Comparison of ENCODE assay signal across 29 cellular contexts in genomic region chr1:196323869-196324268, GRCh38.
"Had no signal": no experiment of that assay in that cellular context is flagged by ENCODE, and none has a peak within 500 bp of the region (broad histone marks: within the 10 kb centered on the region; RNA-seq: fewer than 3 reads in every experiment).

No MANE protein-coding gene starts in this region.

- ATAC-seq: Panc1, Right ventricle myocardium inferior had no signal

- H3K4me1 ChIP-seq: SJCRH30 had no signal

- H3K27ac ChIP-seq: PC-9, RWPE1, SJCRH30, SK-N-MC had no signal

- H3K4me3 Mint-ChIP-seq: T-helper 1 cell treated with Interleukin-12 subunit alpha and Interleukin-12 subunit beta and Interleukin-4 antibody, amounts not matched to agents 30 μg/mL and 1 μg/mL, for 36 hours had no signal

- DNase-seq: Kasumi-1, MG63, NCI-H1048, NCI-H1105 treated with DMSO at 0.1 percent for 48 hours, NCI-H1436, NCI-H146, NCI-H1694, NCI-H187, NCI-H2029 treated with DMSO at 0.1 percent for 48 hours, NCI-H2081 treated with DMSO at 0.1 percent for 48 hours, NCI-H2107, NCI-H2171, NCI-H226, NCI-H446 treated with DMSO at 0.1 percent for 48 hours, NCI-H510A, NCI-H524, NCI-H526, NCI-H82, PC-9, SHP77, SIG-M5, SJCRH30, T-helper 1 cell had no signal

- H3K4me3 ChIP-seq: MG63, PC-9, SJCRH30, SK-N-MC had no signal

- H3K27ac Mint-ChIP-seq: T-helper 1 cell treated with Interleukin-12 subunit alpha and Interleukin-12 subunit beta and Interleukin-4 antibody, amounts not matched to agents 30 μg/mL and 1 μg/mL, for 36 hours had no signal

- H3K27me3 ChIP-seq: MG63, SJCRH30 had no signal

- H2AFZ ChIP-seq: PC-9 had no signal

- H3K9me3 Mint-ChIP-seq: T-helper 1 cell treated with Interleukin-12 subunit alpha and Interleukin-12 subunit beta and Interleukin-4 antibody, amounts not matched to agents 30 μg/mL and 1 μg/mL, for 36 hours had no signal

- H3K9me3 ChIP-seq: MG63, SJCRH30 had no signal

- FAIRE-seq: RCC 7860 had no signal

- H3K4me2 ChIP-seq: PC-9 had no signal

- H3K36me3 ChIP-seq: MG63, SJCRH30 had no signal
